ENCODE assay signal across 8 cellular contexts in the genomic region with DNA sequence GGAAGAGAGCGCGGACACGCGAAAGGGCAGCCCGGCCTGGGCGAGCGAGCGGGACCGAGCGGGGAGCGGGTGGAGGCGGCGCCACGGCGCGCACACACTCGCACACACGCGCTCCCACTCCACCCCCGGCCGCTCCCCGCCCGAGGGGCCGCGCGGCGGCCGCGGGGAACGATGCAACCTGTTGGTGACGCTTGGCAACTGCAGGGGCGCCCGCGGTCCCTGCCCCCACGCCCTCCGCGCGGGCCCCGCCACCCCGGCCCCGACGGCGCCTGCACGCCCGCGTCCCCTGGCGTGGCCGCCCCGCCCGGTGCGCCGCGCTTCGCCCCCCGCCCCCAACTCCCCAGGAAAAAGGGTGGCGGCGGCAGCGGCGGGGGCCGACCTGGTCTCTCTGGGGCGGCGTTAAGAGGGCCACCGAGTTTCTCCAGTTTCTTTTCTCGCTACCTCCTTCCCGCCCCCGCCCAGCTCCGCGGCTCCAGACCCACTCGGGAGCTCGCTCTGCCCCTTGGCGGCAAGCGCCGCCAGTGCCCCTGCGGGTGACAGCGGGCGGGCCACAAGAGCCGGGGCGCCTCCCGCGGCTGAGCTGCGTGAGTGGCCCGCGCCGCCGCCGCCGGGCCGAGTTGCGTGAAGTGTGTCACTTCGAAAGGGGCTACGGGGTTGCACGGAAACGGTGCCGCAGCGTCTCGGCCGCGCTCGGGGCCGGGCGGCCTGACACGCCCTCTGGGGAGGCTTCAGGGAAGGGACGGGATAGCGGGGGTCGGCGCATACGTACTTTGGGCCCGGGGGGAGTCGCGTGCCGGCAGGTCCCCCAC. TPM values are rescaled to one million over a fixed set of nuclear protein-coding genes. Genes with fewer than 3 reads are reported as not detected.
A peak's percentile ranks its signal among the peaks of the same experiment; 100 is the strongest.
DNase-seq lines count a peak whose midpoint lies in the region; ATAC-seq and TF ChIP-seq lines count a peak whose summit lies in the region.

A gene (minus strand): TSS at position 80 of the 809 bp plus-strand sequence. CDS start 2,847 bp downstream, outside the sequence.

- peak; percentile 67 for TF ChIP-seq CTCF in mucosa of descending colon (IDR thresholded peaks at IDR 0.05)

- peak; percentile 80 to 83 for ATAC-seq in CD4-positive, CD25-positive, alpha-beta regulatory T cell (ENCODE audit: low read depth in 2 of 2)
- ATAC-seq in HG03439 (IDR thresholded peaks at IDR 0.05; ENCODE audit: unreplicated experiment): peak; percentile 60
- peak; percentile 84 for ATAC-seq in mucosa of descending colon

- DNase-seq in CD4-positive, CD25-positive, alpha-beta regulatory T cell: peak; percentile 79 to 93 (median 89)
- DNase-seq in NT2/D1 (ENCODE audit: low read depth, low spot score) (peak; percentile 32), epidermal melanocyte (ENCODE audit: insufficient read length, low spot score) (peak; percentile 38), mucosa of descending colon (peak; percentile 79 to 92 (median 89))
- peak; percentile 89 for DNase-seq in activated CD8-positive, alpha-beta memory T cell treated with anti-CD3 and anti-CD28 coated beads, Interleukin-2, amount 50 U/mL, for 48 hours
- peak; percentile 80 for DNase-seq in stimulated activated CD8-positive, alpha-beta memory T cell treated with anti-CD3 and anti-CD28 coated beads, Interleukin-4, amount 100 ng/mL, for 24 hours (ENCODE audit: low read depth)

- H3K36me3 Mint-ChIP-seq in CD4-positive, CD25-positive, alpha-beta regulatory T cell: peaks cover 20% of the 10 kb centered on the region

- H3K9ac ChIP-seq in NT2/D1 (ENCODE audit: insufficient read length, low read depth): peak within 1 kb of the TSS; percentile 76

- H3K27me3 ChIP-seq in CD4-positive, CD25-positive, alpha-beta regulatory T cell (ENCODE audit: control insufficient read depth, insufficient read depth, low read length): no peaks in the 10 kb centered on the region
- peaks cover 16% of the 10 kb centered on the region for H3K27me3 ChIP-seq in NT2/D1 (ENCODE audit: insufficient read depth, insufficient read length)

- H3K4me3 Mint-ChIP-seq in CD4-positive, CD25-positive, alpha-beta regulatory T cell: peak within 1 kb of the TSS; percentile 91 to 100 (median 98)

- peak within 1 kb of the TSS; percentile 98 for H3K4me3 ChIP-seq in CD4-positive, CD25-positive, alpha-beta regulatory T cell (ENCODE audit: low read depth, low read length)
- H3K4me3 ChIP-seq in NT2/D1 (ENCODE audit: insufficient read length, low read depth): peak within 1 kb of the TSS; percentile 70
- peak within 1 kb of the TSS; percentile 50 for H3K4me3 ChIP-seq in mucosa of descending colon

- intact Hi-C loops in mucosa of descending colon (cut with DNase I, micrococcal nuclease): loop anchor here (10.0 kb wide), 2 partner anchors 421 to 479 kb away; no protein-coding TSS in a partner anchor

- peaks cover 16% of the 10 kb centered on the region for H3K36me3 ChIP-seq in CD4-positive, CD25-positive, alpha-beta regulatory T cell (ENCODE audit: control insufficient read depth, insufficient read depth, low read length)
- H3K36me3 ChIP-seq in NT2/D1 (ENCODE audit: insufficient read depth, insufficient read length, low read length) (peaks cover 13% of the 10 kb centered on the region), mucosa of descending colon (ENCODE audit: low read depth) (no peaks in the 10 kb centered on the region)

- peak; percentile 48 for TF ChIP-seq POLR2A in GM19193 (IDR thresholded peaks at IDR 0.05; ENCODE audit: extremely low read depth, insufficient read depth, insufficient read length)

- no peaks in the 10 kb centered on the region for H3K9me3 ChIP-seq in CD4-positive, CD25-positive, alpha-beta regulatory T cell (ENCODE audit: control insufficient read depth in 2 of 2, low read length in 2 of 2)
- H3K9me3 ChIP-seq in NT2/D1 (ENCODE audit: insufficient read depth, low read length) (no peaks in the 10 kb centered on the region), mucosa of descending colon (no peaks in the 10 kb centered on the region)

- no peaks in the 10 kb centered on the region for H3K9me3 Mint-ChIP-seq in CD4-positive, CD25-positive, alpha-beta regulatory T cell

- H3K4me1 Mint-ChIP-seq in CD4-positive, CD25-positive, alpha-beta regulatory T cell: peaks cover 28 to 47% (median 35%) of the 10 kb centered on the region in 4 donors

- H3K27ac Mint-ChIP-seq in CD4-positive, CD25-positive, alpha-beta regulatory T cell: peak within 1 kb of the TSS; percentile 97 to 99 (median 99)

- H3K27me3 Mint-ChIP-seq in CD4-positive, CD25-positive, alpha-beta regulatory T cell: no peaks in the 10 kb centered on the region

- peak within 1 kb of the TSS; percentile 95 for H3K27ac ChIP-seq in CD4-positive, CD25-positive, alpha-beta regulatory T cell (ENCODE audit: insufficient read depth, low read length, poor library complexity, severe bottlenecking)

- H3K4me1 ChIP-seq in CD4-positive, CD25-positive, alpha-beta regulatory T cell (ENCODE audit: control insufficient read depth, insufficient read depth, low read length, poor library complexity, severe bottlenecking): peaks cover 46% of the 10 kb centered on the region
- no peaks in the 10 kb centered on the region for H3K4me1 ChIP-seq in NT2/D1 (ENCODE audit: insufficient read depth, insufficient read length)
- peaks cover 9% of the 10 kb centered on the region for H3K4me1 ChIP-seq in mucosa of descending colon (ENCODE audit: low read depth)

RNA-seq across cellular contexts. Expression of the gene that starts here (rescaled TPM):
- total RNA-seq in CD4-positive, CD25-positive, alpha-beta regulatory T cell: 154 TPM
- polyA plus RNA-seq in CD4-positive, CD25-positive, alpha-beta regulatory T cell: 10 to 100 TPM; 62.5 to 85.5 (median 71.3) TPM
- 10 to 100 TPM; 25.6 to 59.0 (median 27.7) TPM for total RNA-seq in mucosa of descending colon

Comparison
In these comparisons a context has a peak if more than half of its experiments do, and no peak if none do; other contexts are left out.
1. Peak in every context shown above with its lines: DNase-seq, ATAC-seq, H3K4me3 ChIP-seq and H3K27ac ChIP-seq.
2. DNase-seq: peak in every context shown above with its lines; median percentile 89 in CD4-positive, CD25-positive, alpha-beta regulatory T cell; 89 in activated CD8-positive, alpha-beta memory T cell treated with anti-CD3 and anti-CD28 coated beads, Interleukin-2, amount 50 U/mL, for 48 hours; 89 in mucosa of descending colon; 80 in stimulated activated CD8-positive, alpha-beta memory T cell treated with anti-CD3 and anti-CD28 coated beads, Interleukin-4, amount 100 ng/mL, for 24 hours; 38 in epidermal melanocyte; 32 in NT2/D1.